In genomic region chr4:4913147-4913561, GRCh38 we compare ENCODE assay signal across 26 cellular contexts. TPM values are rescaled to one million over a fixed set of nuclear protein-coding genes. Genes with fewer than 3 reads are reported as not detected.
DNase-seq lines count a peak whose midpoint lies in the region; ATAC-seq, FAIRE-seq and TF ChIP-seq lines count a peak whose summit lies in the region.
"Had no signal": no experiment of that assay in that cellular context is flagged by ENCODE, and none has a peak within 500 bp of the region (broad histone marks: within the 10 kb centered on the region; RNA-seq: fewer than 3 reads in every experiment).

No MANE protein-coding gene starts in this region.

- no peak for TF ChIP-seq CTCF in K562 (IDR thresholded peaks at IDR 0.05 in 2 of 3, conservative IDR thresholded peaks at IDR 0.05 in 1 of 3; ENCODE audit: insufficient read depth in 2 of 3, low read depth in 1 of 3, low read length in 3 of 3)
- no peak for TF ChIP-seq CTCF in fibroblast of the aortic adventitia (IDR thresholded peaks at IDR 0.05; ENCODE audit: insufficient read depth, low read length)
- TF ChIP-seq CTCF in tibial artery (IDR thresholded peaks at IDR 0.05), result no peak

- intact Hi-C loops in K562 (cut with micrococcal nuclease) (no loop called here), tibial artery (cut with DNase I; ENCODE audit: low total_unique reads) (no loop called here)
- intact Hi-C loops in activated CD4-positive, alpha-beta memory T cell treated with anti-CD3 and anti-CD28 coated beads for 36 hours (cut with micrococcal nuclease), result no loop called here

- H2AFZ ChIP-seq in K562 (ENCODE audit: low read depth, low read length), result no peak overlapping the region

- H3K27me3 ChIP-seq in K562 (ENCODE audit: control insufficient read depth in 2 of 2, insufficient read depth in 2 of 2, low read length in 2 of 2) (no peaks in the 10 kb centered on the region), tibial artery (no peaks in the 10 kb centered on the region)

- POLR2A ChIA-PET in K562 (lab: Yijun Ruan, JAX), result no interaction called here
- POLR2A ChIA-PET in activated CD4-positive, alpha-beta memory T cell treated with anti-CD3 and anti-CD28 coated beads for 36 hours (lab: Charles Lee), result no interaction called here

- H3K27ac Mint-ChIP-seq in activated CD4-positive, alpha-beta memory T cell treated with anti-CD3 and anti-CD28 coated beads for 36 hours, result no peak overlapping the region
- H3K27ac Mint-ChIP-seq: B cell, CD14-positive monocyte had no signal

- no peak overlapping the region for H3K4me3 Mint-ChIP-seq in activated CD4-positive, alpha-beta memory T cell treated with anti-CD3 and anti-CD28 coated beads for 36 hours
- H3K4me3 Mint-ChIP-seq: B cell, CD14-positive monocyte had no signal

- H3K27ac ChIP-seq in K562 (ENCODE audit: extremely low read depth, low read depth, low read length) (no peak overlapping the region), tibial artery (no peak overlapping the region)
- H3K27ac ChIP-seq: A549, KMS-11 had no signal

- no TSS peak for BruUV-seq in K562 (replicated peaks; lab: Mats Ljungman, UMichigan)

- H3K9me3 Mint-ChIP-seq in activated CD4-positive, alpha-beta memory T cell treated with anti-CD3 and anti-CD28 coated beads for 36 hours, result peaks cover 6% of the 10 kb centered on the region

- TF ChIP-seq POLR2A in K562 (conservative IDR thresholded peaks at IDR 0.05), result no peak

- no peak overlapping the region for H3K9ac ChIP-seq in K562 (ENCODE audit: insufficient read depth in 1 of 2, low read depth in 2 of 2, low read length in 2 of 2)
- H3K9ac ChIP-seq: KMS-11, SK-N-SH had no signal

- TF ChIP-seq RAD21 in K562 (CRISPR knock-in tag; conservative IDR thresholded peaks at IDR 0.05 in 1 of 2, IDR thresholded peaks at IDR 0.05 in 1 of 2), result no peak

- H3K4me3 ChIP-seq in K562 (no peak overlapping the region), fibroblast of the aortic adventitia (ENCODE audit: low read depth, low read length) (no peak overlapping the region), tibial artery (no peak overlapping the region)
- H3K4me3 ChIP-seq: A549 had no signal

- no peak for TF ChIP-seq EP300 in K562 (IDR thresholded peaks at IDR 0.05; ENCODE audit: low read length)

- no peaks in the 10 kb centered on the region for H3K79me2 ChIP-seq in K562 (ENCODE audit: control insufficient read depth, insufficient read depth, low read length)

- 6% methylated on average over 2 of the region's 2 CpGs for WGBS in K562 (ENCODE audit: insufficient coverage, low coverage, missing lambda C conversion rate)

- ATAC-seq in K562, result no peak
- no peak for ATAC-seq in GM19467 (IDR thresholded peaks at IDR 0.05; ENCODE audit: unreplicated experiment)
- ATAC-seq: A549, HCT116 had no signal

- H3K9me1 ChIP-seq in K562 (ENCODE audit: control insufficient read depth, insufficient read depth, low read length), result no peaks in the 10 kb centered on the region

- no peaks in the 10 kb centered on the region for H4K20me1 ChIP-seq in K562 (replicated peaks; ENCODE audit: control insufficient read depth, insufficient read depth, low read length)

- H3K4me1 ChIP-seq in K562 (replicated peaks in 1 of 2; ENCODE audit: control insufficient read depth in 2 of 2, insufficient read depth in 2 of 2, low read length in 2 of 2) (no peaks in the 10 kb centered on the region), tibial artery (no peaks in the 10 kb centered on the region)
- H3K4me1 ChIP-seq: A549 had no signal

- no peak for DNase-seq in K562 (ENCODE audit: extremely low read depth in 1 of 4, low spot score in 3 of 4)
- DNase-seq in fibroblast of the aortic adventitia (ENCODE audit: low read depth), result peak; percentile 45
- DNase-seq in mesenteric fat pad (ENCODE audit: low spot score), result peak; percentile 49
- DNase-seq in tibial artery, result peak; percentile 57 to 74
- no peak for DNase-seq in activated CD4-positive, alpha-beta memory T cell treated with anti-CD3 and anti-CD28 coated beads for 36 hours
- no peak for DNase-seq in stimulated activated CD4-positive, alpha-beta T cell treated with anti-CD3 and anti-CD28 coated beads, Interleukin-2, amount 100 ng/mL, for 24 hours
- DNase-seq: DMS53, GDM1, NCI-H1092 treated with DMSO at 0.1 percent for 48 hours, NCI-H1436 treated with DMSO at 0.1 percent for 48 hours, NCI-H2029 treated with DMSO at 0.1 percent for 48 hours, NCI-H345, NCI-H524 treated with DMSO at 0.1 percent for 48 hours, NCI-H82, SHP77, SK-N-SH had no signal

- H3K27me3 Mint-ChIP-seq in activated CD4-positive, alpha-beta memory T cell treated with anti-CD3 and anti-CD28 coated beads for 36 hours, result peaks cover 6% of the 10 kb centered on the region

- H3K9me3 ChIP-seq in K562 (replicated peaks; ENCODE audit: control insufficient read depth, insufficient read depth, low read depth, low read length), result no peaks in the 10 kb centered on the region
- no peaks in the 10 kb centered on the region for H3K9me3 ChIP-seq in tibial artery
- H3K9me3 ChIP-seq: A549, SK-N-SH had no signal

- H3K4me1 Mint-ChIP-seq in activated CD4-positive, alpha-beta memory T cell treated with anti-CD3 and anti-CD28 coated beads for 36 hours (ENCODE audit: low read depth), result no peaks in the 10 kb centered on the region
- H3K4me1 Mint-ChIP-seq: CD14-positive monocyte had no signal

- no peaks in the 10 kb centered on the region for H3K36me3 Mint-ChIP-seq in activated CD4-positive, alpha-beta memory T cell treated with anti-CD3 and anti-CD28 coated beads for 36 hours
- H3K36me3 Mint-ChIP-seq: CD14-positive monocyte had no signal

- no peak overlapping the region for H3K4me2 ChIP-seq in K562 (ENCODE audit: insufficient read depth, low read length)
- H3K4me2 ChIP-seq: A549, KMS-11, SK-N-SH had no signal

- no peaks in the 10 kb centered on the region for H3K36me3 ChIP-seq in K562 (ENCODE audit: control insufficient read depth, insufficient read depth, low read length)
- no peaks in the 10 kb centered on the region for H3K36me3 ChIP-seq in tibial artery

- in situ Hi-C loops in K562 (cut with MboI), result no loop called here

- CTCF ChIA-PET in K562 (lab: Yijun Ruan, JAX; ENCODE audit: low intra/inter-chr PET ratio), result interaction anchor here (0.7 kb wide), 1 partner anchor 1181 kb away, joined by 3 read pairs; no protein-coding TSS in a partner anchor
- CTCF ChIA-PET in activated CD4-positive, alpha-beta memory T cell treated with anti-CD3 and anti-CD28 coated beads for 36 hours (lab: Charles Lee), result no interaction called here

- no peak for FAIRE-seq in K562 (lab: Jason Lieb, UNC)
- FAIRE-seq: A549, D721Med, GM18507, H1, HTR-8/SVneo had no signal

TF ChIP-seq in K562, 482 proteins besides CTCF, POLR2A, EP300 and RAD21:
- TF ChIP-seq KHSRP (IDR thresholded peaks at IDR 0.05) (no peak), SFPQ (IDR thresholded peaks at IDR 0.05; ENCODE audit: low read depth, low read length) (no peak), PKNOX1 (IDR thresholded peaks at IDR 0.05) (peak; percentile 41; the same call in 1 of the 2 replicates), GATA2 (CRISPR knock-in tag; IDR thresholded peaks at IDR 0.05) (no peak)
TF ChIP-seq in K562: peak in this region for 1.

RNA-seq across cellular contexts. Expression of gene MSX1, which starts 53.7 kb away (rescaled TPM):
- total RNA-seq in K562 (2011; cell fraction: chromatin; rRNA removed; ENCODE audit: low replicate concordance), result 0.56 and 1.8 TPM in 2 replicates
- 1.8 and 2.5 TPM in 2 replicates for total RNA-seq in K562 (2011; cell fraction: nucleolus; rRNA removed)
- total RNA-seq in K562 (2011; cell fraction: nucleoplasm; rRNA removed), result 1.0 and 1.3 TPM in 2 replicates
- total RNA-seq in K562 (2014; rRNA removed) (4.9 and 6.5 TPM in 2 replicates), K562 (2014; rRNA removed; fragmentation: Illumina TruSeq; extraction: Trizol) (1.3 and 1.6 TPM in 2 replicates), K562 (2015; rRNA removed; fragmentation: Illumina TruSeq; extraction: Trizol) (1.6 and 2.3 TPM in 2 replicates), K562 (2021) (6.1 and 6.3 TPM in 2 replicates), fibroblast of the aortic adventitia (ENCODE audit: low replicate concordance) (4.3 and 17.6 TPM in 2 replicates), mesenteric fat pad (38.9 TPM)
- polyA plus RNA-seq in K562 (2011; rRNA removed) (2.7 and 4.0 TPM in 2 replicates), K562 (2014; fragmentation: Illumina TruSeq; extraction: Trizol) (1.3 and 1.9 TPM in 2 replicates), K562 (2014; fragmentation: Nextera tagmentation; extraction: Ambion mirVana) (1 to 10 TPM; 1.4 to 1.8 TPM), K562 (2014; rRNA removed) (6.0 and 8.3 TPM in 2 replicates)
- polyA plus RNA-seq in K562 (2011; cell fraction: cytosol; rRNA removed), result 2.9 and 12.3 TPM in 2 replicates
- polyA plus RNA-seq in K562 (2011; cell fraction: nucleus; rRNA removed), result 4.8 and 6.3 TPM in 2 replicates
- polyA plus RNA-seq in K562 (2012), result 2.0 and 7.0 TPM in 2 replicates
- polyA minus RNA-seq in K562 (2011; rRNA and poly(A)+ RNA removed), result 0.21 and 0.30 TPM in 2 replicates
- 0.73 and 2.4 TPM in 2 replicates for polyA minus RNA-seq in K562 (2011; cell fraction: cytosol; rRNA and poly(A)+ RNA removed)
- 1.8 and 2.2 TPM in 2 replicates for polyA minus RNA-seq in K562 (2011; cell fraction: nucleus; rRNA and poly(A)+ RNA removed)
- total RNA-seq in activated CD4-positive, alpha-beta memory T cell treated with anti-CD3 and anti-CD28 coated beads for 36 hours, result under 1 TPM in 1 of 2 experiments, not detected in 1; 0.12 TPM
- total RNA-seq: B cell, H1 had no signal
- polyA plus RNA-seq: CD14-positive monocyte had no signal

Comparison
In these comparisons a context has a peak if more than half of its experiments do, and no peak if none do; other contexts are left out.
1. DNase-seq: peak in fibroblast of the aortic adventitia (single experiment), mesenteric fat pad (single experiment) and tibial artery (2 of 2); none in K562 (0 of 4), activated CD4-positive, alpha-beta memory T cell treated with anti-CD3 and anti-CD28 coated beads for 36 hours (single experiment) and stimulated activated CD4-positive, alpha-beta T cell treated with anti-CD3 and anti-CD28 coated beads, Interleukin-2, amount 100 ng/mL, for 24 hours (0 of 2).